Comparison of ENCODE assay signal across 8 cellular contexts in genomic region chr2:241637233-241638062, GRCh38. TPM values are rescaled to one million over a fixed set of nuclear protein-coding genes. Genes with fewer than 3 reads are reported as not detected.
A peak's percentile ranks its signal among the peaks of the same experiment; 100 is the strongest.
DNase-seq lines count a peak whose midpoint lies in the region; ATAC-seq and TF ChIP-seq lines count a peak whose summit lies in the region.

Gene ATG4B (plus strand): TSS chr2:241637693. CDS start chr2:241637715, 22 bp downstream.

- H3K27me3 ChIP-seq in ectodermal cell (ENCODE audit: control insufficient read depth, insufficient read depth, low read length, poor library complexity, severe bottlenecking): no peaks in the 10 kb centered on the region
- no peaks in the 10 kb centered on the region for H3K27me3 ChIP-seq in lower lobe of right lung (ENCODE audit: low read depth)

- peak within 1 kb of the TSS; percentile 84 to 90 for H3K4me3 Mint-ChIP-seq in CD14-positive monocyte
- peak within 1 kb of the TSS; percentile 90 for H3K4me3 Mint-ChIP-seq in activated CD8-positive, alpha-beta T cell treated with anti-CD3 and anti-CD28 coated beads, Interleukin-2, amount 10 ng/mL, durations not matched to agents 7 days and 5 days

- POLR2A ChIA-PET in activated CD8-positive, alpha-beta T cell treated with anti-CD3 and anti-CD28 coated beads, Interleukin-2, amount 10 ng/mL, durations not matched to agents 7 days and 5 days (lab: Charles Lee): interaction anchor here (1.0 to 2.3 kb wide), 4 partner anchors 11 to 82 kb away, joined by 3 to 12 read pairs (median 4); no protein-coding TSS in a partner anchor

- peaks cover 26% of the 10 kb centered on the region for H3K36me3 ChIP-seq in ectodermal cell (ENCODE audit: control insufficient read depth, insufficient read depth, low read length)
- peaks cover 23% of the 10 kb centered on the region for H3K36me3 ChIP-seq in lower lobe of right lung

- H3K27me3 Mint-ChIP-seq in CD14-positive monocyte (ENCODE audit: low read depth in 3 of 3): peaks cover 0 to 2% (median 0%) of the 10 kb centered on the region in 3 donors
- no peaks in the 10 kb centered on the region for H3K27me3 Mint-ChIP-seq in activated CD8-positive, alpha-beta T cell treated with anti-CD3 and anti-CD28 coated beads, Interleukin-2, amount 10 ng/mL, durations not matched to agents 7 days and 5 days (ENCODE audit: low read depth)

- CTCF ChIA-PET in activated CD8-positive, alpha-beta T cell treated with anti-CD3 and anti-CD28 coated beads, Interleukin-2, amount 10 ng/mL, durations not matched to agents 7 days and 5 days (lab: Charles Lee): interaction anchor here (0.6 to 1.7 kb wide), 7 partner anchors 13 to 322 kb away, joined by 3 to 6 read pairs (median 4); partner anchors contain the start of genes HDLBP, ING5 and SEPTIN2

- peak within 1 kb of the TSS; percentile 75 to 97 (median 90) for H3K27ac Mint-ChIP-seq in CD14-positive monocyte
- H3K27ac Mint-ChIP-seq in activated CD8-positive, alpha-beta T cell treated with anti-CD3 and anti-CD28 coated beads, Interleukin-2, amount 10 ng/mL, durations not matched to agents 7 days and 5 days: peak within 1 kb of the TSS; percentile 94

- intact Hi-C loops in CD14-positive monocyte (cut with micrococcal nuclease) (loop anchor here (2.0 to 10.0 kb wide), 6 partner anchors 49 to 323 kb away; partner anchors contain the start of genes DTYMK (in 2 of the 2), FARP2 (in 2 of the 2), HDLBP (in 1 of the 2) and ING5 (in 1 of the 2)), lower lobe of right lung (cut with DNase I) (no loop called here)

- H3K4me3 ChIP-seq in ectodermal cell (ENCODE audit: insufficient read depth, low read depth, low read length) (peak within 1 kb of the TSS; percentile 89), lower lobe of right lung (peak within 1 kb of the TSS; percentile 84)

- H3K9me3 ChIP-seq in ectodermal cell (ENCODE audit: control insufficient read depth, low read length) (no peaks in the 10 kb centered on the region), lower lobe of right lung (no peaks in the 10 kb centered on the region)

- peak within 1 kb of the TSS; percentile 98 for H3K27ac ChIP-seq in ectodermal cell (ENCODE audit: insufficient read depth, low read depth, low read length, poor library complexity, severe bottlenecking)
- H3K27ac ChIP-seq in lower lobe of right lung: peak within 1 kb of the TSS; percentile 99

- H3K9me3 Mint-ChIP-seq in CD14-positive monocyte: peaks cover 0 to 4% (median 0%) of the 10 kb centered on the region in 7 donors
- no peaks in the 10 kb centered on the region for H3K9me3 Mint-ChIP-seq in activated CD8-positive, alpha-beta T cell treated with anti-CD3 and anti-CD28 coated beads, Interleukin-2, amount 10 ng/mL, durations not matched to agents 7 days and 5 days (ENCODE audit: insufficient read depth)

- ATAC-seq in GM19328 (IDR thresholded peaks at IDR 0.05; ENCODE audit: unreplicated experiment) (peak; percentile 59), HG03469 (IDR thresholded peaks at IDR 0.05; ENCODE audit: unreplicated experiment) (peak; percentile 40), lower lobe of right lung (peak; percentile 93 to 95)
- ATAC-seq in activated CD8-positive, alpha-beta T cell treated with anti-CD3 and anti-CD28 coated beads, Interleukin-2, amount 10 ng/mL, durations not matched to agents 7 days and 5 days: peak; percentile 72

- no peaks in the 10 kb centered on the region for H3K4me1 ChIP-seq in ectodermal cell (ENCODE audit: control insufficient read depth, insufficient read depth, low read length)
- peaks cover 58% of the 10 kb centered on the region for H3K4me1 ChIP-seq in lower lobe of right lung

- 0 to 1% methylated on average over 123 of the region's 123 CpGs for WGBS in ectodermal cell, 2 experiments

- TF ChIP-seq CTCF in CD14-positive monocyte (IDR thresholded peaks at IDR 0.05) (no peak), lower lobe of right lung (IDR thresholded peaks at IDR 0.05) (no peak)

- peak; percentile 77 for DNase-seq in CD14-positive monocyte (ENCODE audit: low spot score)
- peak; percentile 84 for DNase-seq in NCI-H774 (lab: John Stamatoyannopoulos, UW)
- peak; percentile 81 for DNase-seq in activated CD8-positive, alpha-beta T cell treated with anti-CD3 and anti-CD28 coated beads, Interleukin-2, amount 10 ng/mL, durations not matched to agents 7 days and 5 days
- DNase-seq in lower lobe of right lung: peak; percentile 92
- peak; percentile 49 to 76 (median 64) for DNase-seq in stimulated activated CD4-positive, alpha-beta T cell treated with anti-CD3 and anti-CD28 coated beads, TNF-alpha, amount 100 ng/mL, for 24 hours (ENCODE audit: low read depth in 3 of 3)

- peaks cover 51% of the 10 kb centered on the region for H3K4me1 Mint-ChIP-seq in CD14-positive monocyte
- H3K4me1 Mint-ChIP-seq in activated CD8-positive, alpha-beta T cell treated with anti-CD3 and anti-CD28 coated beads, Interleukin-2, amount 10 ng/mL, durations not matched to agents 7 days and 5 days (ENCODE audit: low read depth): peaks cover 49% of the 10 kb centered on the region

- peaks cover 25 to 33% of the 10 kb centered on the region in 2 donors for H3K36me3 Mint-ChIP-seq in CD14-positive monocyte
- peaks cover 38% of the 10 kb centered on the region for H3K36me3 Mint-ChIP-seq in activated CD8-positive, alpha-beta T cell treated with anti-CD3 and anti-CD28 coated beads, Interleukin-2, amount 10 ng/mL, durations not matched to agents 7 days and 5 days (ENCODE audit: low read depth)

RNA-seq across cellular contexts. Expression of gene ATG4B, which starts in this region (rescaled TPM):
- polyA plus RNA-seq in CD14-positive monocyte: 10 to 100 TPM; 54.5 to 58.9 TPM
- total RNA-seq in activated CD8-positive, alpha-beta T cell treated with anti-CD3 and anti-CD28 coated beads, Interleukin-2, amount 10 ng/mL, durations not matched to agents 7 days and 5 days: 10 to 100 TPM; 81.2 to 94.6 TPM
- polyA plus RNA-seq in ectodermal cell (2013, experiment 1 of 4): 102 TPM
- polyA plus RNA-seq in ectodermal cell (2013, experiment 2 of 4): 113 TPM
- polyA plus RNA-seq in ectodermal cell (2013, experiment 3 of 4): 85.1 TPM
- 102 TPM for polyA plus RNA-seq in ectodermal cell (2013, experiment 4 of 4)
- total RNA-seq in lower lobe of right lung: 62.7 TPM

Comparison
In these comparisons a context has a peak if more than half of its experiments do, and no peak if none do; other contexts are left out.
1. Peak in every context shown above with its lines: DNase-seq, ATAC-seq, H3K4me3 ChIP-seq and H3K27ac ChIP-seq.
2. ATAC-seq: peak in every context shown above with its lines; median percentile 94 in lower lobe of right lung; 72 in activated CD8-positive, alpha-beta T cell treated with anti-CD3 and anti-CD28 coated beads, Interleukin-2, amount 10 ng/mL, durations not matched to agents 7 days and 5 days; 59 in GM19328; 40 in HG03469.